ENCODE assay signal across 9 cellular contexts in genomic region chr2:101745711-101746694, GRCh38. TPM values are rescaled to one million over a fixed set of nuclear protein-coding genes. Genes with fewer than 3 reads are reported as not detected.
DNase-seq lines count a peak whose midpoint lies in the region; FAIRE-seq and TF ChIP-seq lines count a peak whose summit lies in the region.
"Had no signal": no experiment of that assay in that cellular context is flagged by ENCODE, and none has a peak within 500 bp of the region (broad histone marks: within the 10 kb centered on the region; RNA-seq: fewer than 3 reads in every experiment).

No MANE protein-coding gene starts in this region.

- H3K4me3 ChIP-seq in brain microvascular endothelial cell (ENCODE audit: low read depth, low read length) = no peak overlapping the region
- H3K4me3 ChIP-seq in small intestine (ENCODE audit: low read depth in 1 of 2, low read length in 2 of 2) = no peak overlapping the region

- WGBS in small intestine, 3 donors = 71 to 78% (median 77%) methylated on average over 4 of the region's 4 CpGs

- peak; percentile 75 for DNase-seq in AG08395 (ENCODE audit: low spot score)
- DNase-seq in HT1080 (ENCODE audit: low read depth) = peak; percentile 83
- DNase-seq in brain microvascular endothelial cell = peak; percentile 71
- DNase-seq in lung microvascular endothelial cell (ENCODE audit: low read depth in 2 of 2) = peak; percentile 77 to 88
- no peak for DNase-seq in activated gamma-delta T cell treated with Interleukin-2 at 50 U/mL for 16 hours
- no peak for DNase-seq in small intestine
- DNase-seq in HT-29 (ENCODE audit: low spot score) = no peak
- DNase-seq in stimulated activated CD4-positive, alpha-beta T cell treated with anti-CD3 and anti-CD28 coated beads, Interleukin-1b, Interleukin-23, amount 100 ng/mL, for 48 hours = no peak
- DNase-seq: nucleus accumbens had no signal

- no peaks in the 10 kb centered on the region for H3K9me3 ChIP-seq in small intestine (ENCODE audit: control insufficient read depth, low read depth)

- in situ Hi-C loops in brain microvascular endothelial cell (cut with HindIII; ENCODE audit: low pct_ligation_motif_present, low sequenced_read_pairs) = no loop called here

- TF ChIP-seq CTCF in brain microvascular endothelial cell (IDR thresholded peaks at IDR 0.05; ENCODE audit: low read depth, low read length, missing control alignments) = no peak

- peaks cover 0 to 13% of the 10 kb centered on the region in 2 donors for H3K4me1 ChIP-seq in small intestine (ENCODE audit: control insufficient read depth in 2 of 2, insufficient read depth in 1 of 2, low read depth in 1 of 2, low read length in 1 of 2)

- H3K27ac ChIP-seq in brain microvascular endothelial cell (peak overlapping the region; percentile 74), small intestine (ENCODE audit: low read depth in 1 of 2, low read length in 1 of 2) (peak overlapping the region in 1 of 2 donors; percentile 4)

- no peak for FAIRE-seq in small intestine (lab: Jason Lieb, UNC)

- H3K36me3 ChIP-seq in brain microvascular endothelial cell (replicated peaks) (no peaks in the 10 kb centered on the region), small intestine (ENCODE audit: control insufficient read depth in 2 of 2, insufficient read depth in 2 of 2, low read length in 2 of 2) (no peaks in the 10 kb centered on the region)

- H3K27me3 ChIP-seq in brain microvascular endothelial cell (replicated peaks) = no peaks in the 10 kb centered on the region
- H3K27me3 ChIP-seq in small intestine (ENCODE audit: control insufficient read depth in 2 of 2, insufficient read depth in 2 of 2, low read length in 2 of 2) = no peaks in the 10 kb centered on the region

RNA-seq across cellular contexts. Expression of gene MAP4K4, which starts 48.5 kb away (rescaled TPM):
- 139 and 181 TPM in 2 replicates for total RNA-seq in HT1080 (2014; rRNA removed; shearing (Covaris generic))
- 198 and 261 TPM in 2 replicates for polyA plus RNA-seq in HT1080 (2015; cell fraction: cytosol; rRNA removed)
- polyA plus RNA-seq in HT1080 (2015; cell fraction: nucleus; rRNA removed) = 374 and 380 TPM in 2 replicates
- 67.1 and 112 TPM in 2 replicates for total RNA-seq in lung microvascular endothelial cell
- polyA plus RNA-seq in small intestine = 10 to 100 TPM in 1 of 3 donors, 1 to 10 TPM in 2; 8.5 to 18.1 (median 9.5) TPM
- total RNA-seq in HT-29 (2014; rRNA removed; shearing (Covaris generic)) = 7.6 and 9.2 TPM in 2 replicates

Comparison
In these comparisons a context has a peak if more than half of its experiments do, and no peak if none do; other contexts are left out.
1. DNase-seq: peak in AG08395 (single experiment), HT1080 (single experiment), brain microvascular endothelial cell (single experiment) and lung microvascular endothelial cell (2 of 2); none in activated gamma-delta T cell treated with Interleukin-2 at 50 U/mL for 16 hours (single experiment), small intestine (single experiment), HT-29 (single experiment) and stimulated activated CD4-positive, alpha-beta T cell treated with anti-CD3 and anti-CD28 coated beads, Interleukin-1b, Interleukin-23, amount 100 ng/mL, for 48 hours (single experiment).